Comparison of ENCODE assay signal across 22 cellular contexts in the genomic region with DNA sequence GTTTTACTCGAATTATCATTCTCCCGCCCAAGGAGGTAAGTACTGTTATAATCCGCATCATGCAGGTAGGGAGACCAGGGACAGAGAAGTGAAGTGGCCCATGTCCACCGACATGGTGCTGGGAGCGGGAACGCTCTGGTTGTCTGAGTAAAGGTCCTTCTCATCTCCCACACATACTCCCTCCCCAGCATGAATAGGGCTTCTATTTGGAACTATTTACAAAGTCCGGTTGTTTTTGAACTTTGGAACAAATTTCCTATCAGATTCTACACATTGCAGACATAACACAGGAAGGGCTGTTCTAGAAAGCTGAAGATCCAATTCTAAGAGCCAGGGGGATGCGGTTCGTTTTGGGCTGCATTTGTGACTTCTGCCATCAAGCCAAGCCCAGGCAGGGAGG.
"Had no signal": no experiment of that assay in that cellular context is flagged by ENCODE, and none has a peak within 500 bp of the region (broad histone marks: within the 10 kb centered on the region; RNA-seq: fewer than 3 reads in every experiment).

No MANE protein-coding gene starts in this region.

- H3K4me3 ChIP-seq: esophagus squamous epithelium, gastroesophageal sphincter, neural progenitor cell, ovary, right atrium auricular region, testis, tibial nerve, upper lobe of right lung had no signal

- H3K4me2 ChIP-seq: neural progenitor cell had no signal

- ATAC-seq: effector memory CD8-positive, alpha-beta T cell; gastroesophageal sphincter; left ventricle myocardium superior; naive thymus-derived CD4-positive, alpha-beta T cell; stimulated activated naive B cell treated with anti-CD40 and anti-IgM and Interleukin-4, amounts not matched to agents 10 μg/mL and 1 μg/mL and 100 μg/mL, for 72 hours; stimulated activated naive CD8-positive, alpha-beta T cell treated with anti-CD3 and anti-CD28 coated beads, Interleukin-15, amount 100 ng/mL, for 72 hours; upper lobe of right lung had no signal

- H3K9me3 ChIP-seq: ovary, testis, upper lobe of right lung had no signal

- H3K9ac ChIP-seq: neural progenitor cell had no signal

- DNase-seq: effector memory CD8-positive, alpha-beta T cell; esophagus squamous epithelium; foreskin fibroblast; glutamatergic neuron; immature natural killer cell; left ventricle myocardium superior; mesendoderm; naive thymus-derived CD4-positive, alpha-beta T cell; nucleus accumbens; ovary; stimulated activated CD4-positive, alpha-beta T cell treated with anti-CD3 and anti-CD28 coated beads, Interleukin-2, amount 100 ng/mL, for 24 hours; stimulated activated CD4-positive, alpha-beta T cell treated with anti-CD3 and anti-CD28 coated beads, Interleukin-4, amount 100 ng/mL, for 4 hours; stimulated activated naive B cell treated with anti-CD40 and anti-IgM and Interleukin-4, amounts not matched to agents 10 μg/mL and 1 μg/mL and 100 μg/mL, for 72 hours; stimulated activated naive CD8-positive, alpha-beta T cell treated with anti-CD3 and anti-CD28 coated beads, Interleukin-15, amount 100 ng/mL, for 72 hours; testis; upper lobe of right lung had no signal

- H2AFZ ChIP-seq: neural progenitor cell had no signal

- FAIRE-seq: colon, keratinocyte had no signal

- H3K27me3 ChIP-seq: gastroesophageal sphincter, neural progenitor cell, ovary, right atrium auricular region, testis, tibial nerve, upper lobe of right lung had no signal

- H3K36me3 ChIP-seq: esophagus squamous epithelium, gastroesophageal sphincter, neural progenitor cell, ovary, right atrium auricular region, tibial nerve, upper lobe of right lung had no signal

- H3K27ac ChIP-seq: esophagus squamous epithelium, gastroesophageal sphincter, neural progenitor cell, ovary, right atrium auricular region, testis, tibial nerve, upper lobe of right lung had no signal
